8 cellular contexts compared by ENCODE assay signal in genomic region chr3:128879991-128880390, GRCh38. TPM values are rescaled to one million over a fixed set of nuclear protein-coding genes. Genes with fewer than 3 reads are reported as not detected.
DNase-seq lines count a peak whose midpoint lies in the region; ATAC-seq, FAIRE-seq and TF ChIP-seq lines count a peak whose summit lies in the region.

No MANE protein-coding gene starts in this region.

- no peaks in the 10 kb centered on the region for H3K9me3 Mint-ChIP-seq in endothelial cell (ENCODE audit: unreplicated experiment)

- FAIRE-seq in pancreas (lab: Jason Lieb, UNC), result no peak

- H3K27me3 ChIP-seq in pancreas, result no peaks in the 10 kb centered on the region

- peak overlapping the region; percentile 90 for H3K27ac Mint-ChIP-seq in endothelial cell (ENCODE audit: unreplicated experiment)

- H3K4me1 ChIP-seq in pancreas, result peaks cover 6 to 32% (median 22%) of the 10 kb centered on the region in 3 donors

- H3K4me3 ChIP-seq in pancreas, result peak overlapping the region; percentile 56 to 83 (median 78)

- peaks cover 3% of the 10 kb centered on the region for H3K27me3 Mint-ChIP-seq in endothelial cell (ENCODE audit: unreplicated experiment)

- TF ChIP-seq CTCF in endothelial cell (IDR thresholded peaks at IDR 0.05; ENCODE audit: unreplicated experiment) (no peak), pancreas (IDR thresholded peaks at IDR 0.05) (no peak)

- no peak for ATAC-seq in pancreas
- no peak for ATAC-seq in GM18505 (IDR thresholded peaks at IDR 0.05; ENCODE audit: unreplicated experiment)

- peak; percentile 44 for DNase-seq in D341Med (ENCODE audit: low spot score)
- DNase-seq in OCI-M1 (lab: John Stamatoyannopoulos, UW), result peak; percentile 46
- no peak for DNase-seq in endothelial cell (ENCODE audit: low spot score)
- no peak for DNase-seq in pancreas
- DNase-seq in NCI-H446 treated with DMSO at 0.1 percent for 48 hours (lab: John Stamatoyannopoulos, UW), result no peak
- no peak for DNase-seq in glomerular visceral epithelial cell (ENCODE audit: extremely low spot score)
- DNase-seq in NOMO-1 treated with dmso at 0.1 percent for 144 hours (lab: John Stamatoyannopoulos, UW; ENCODE audit: unreplicated experiment), result no peak

- H3K36me3 ChIP-seq in pancreas, result no peaks in the 10 kb centered on the region

- peak overlapping the region; percentile 74 to 92 (median 88) for H3K27ac ChIP-seq in pancreas

- no peak for TF ChIP-seq POLR2A in GM18505 (IDR thresholded peaks at IDR 0.05; ENCODE audit: borderline replicate concordance, extremely low read depth, insufficient read depth, insufficient read length)

- H3K4me1 Mint-ChIP-seq in endothelial cell (ENCODE audit: unreplicated experiment), result peaks cover 32% of the 10 kb centered on the region

- peak overlapping the region; percentile 90 for H3K4me3 Mint-ChIP-seq in endothelial cell (ENCODE audit: unreplicated experiment)

- H3K36me3 Mint-ChIP-seq in endothelial cell (ENCODE audit: low read depth, unreplicated experiment), result peaks cover 2% of the 10 kb centered on the region

- intact Hi-C loops in pancreas (cut with DNase I), result no loop called here

- H3K9me3 ChIP-seq in pancreas, result no peaks in the 10 kb centered on the region

- WGBS in pancreas, 2 donors, result 2% methylated on average over 6 of the region's 6 CpGs

RNA-seq across cellular contexts. Expression of gene ACAD9, which starts 0.6 kb away (rescaled TPM):
- total RNA-seq in endothelial cell (ENCODE audit: unreplicated experiment) (46.5 TPM), pancreas (10 to 100 TPM; 18.0 to 26.7 (median 22.3) TPM)
- 10 to 100 TPM; 28.5 to 30.5 TPM for polyA plus RNA-seq in pancreas

Comparison
In these comparisons a context has a peak if more than half of its experiments do, and no peak if none do; other contexts are left out.
1. DNase-seq: peak in D341Med (single experiment) and OCI-M1 (single experiment); none in endothelial cell (single experiment), pancreas (0 of 6), NCI-H446 treated with DMSO at 0.1 percent for 48 hours (single experiment), glomerular visceral epithelial cell (single experiment) and NOMO-1 treated with dmso at 0.1 percent for 144 hours (single experiment).